ENCODE assay signal across 8 cellular contexts in genomic region chr10:116742367-116743265, GRCh38. TPM values are rescaled to one million over a fixed set of nuclear protein-coding genes. Genes with fewer than 3 reads are reported as not detected.
DNase-seq lines count a peak whose midpoint lies in the region; ATAC-seq, FAIRE-seq and TF ChIP-seq lines count a peak whose summit lies in the region.

HSPA12A (minus strand) TSS chr10:116742566; CDS start chr10:116742469, 97 bp downstream.

- peak within 1 kb of the TSS; percentile 50 for H3K4me2 ChIP-seq in OCI-LY1 (ENCODE audit: low read length)

- no peak within 1 kb of the TSS for H2AFZ ChIP-seq in OCI-LY1 (ENCODE audit: low read length)

- H3K9ac ChIP-seq in OCI-LY1 (ENCODE audit: low read length) = no peak within 1 kb of the TSS; the same call in 1 of the 2 replicates

- no peaks in the 10 kb centered on the region for H3K27me3 ChIP-seq in OCI-LY1 (ENCODE audit: insufficient read depth, low read length)

- no peaks in the 10 kb centered on the region for H3K4me1 ChIP-seq in OCI-LY1 (ENCODE audit: insufficient read depth, low read length, severe bottlenecking)

- H3F3A ChIP-seq in OCI-LY1 (ENCODE audit: insufficient read depth, low read length) = no peaks in the 10 kb centered on the region

- peaks cover 81% of the 10 kb centered on the region for H3K27me3 Mint-ChIP-seq in activated naive CD4-positive, alpha-beta T cell treated with anti-CD3 and anti-CD28 coated beads, Interleukin-2, amount 10 ng/mL, durations not matched to agents 7 days and 5 days
- peaks cover 79% of the 10 kb centered on the region for H3K27me3 Mint-ChIP-seq in nephron progenitor cell (ENCODE audit: low read depth, poor library complexity)

- ATAC-seq in GM18870 (IDR thresholded peaks at IDR 0.05; ENCODE audit: unreplicated experiment) = peak; percentile 58
- ATAC-seq in HG03095 (IDR thresholded peaks at IDR 0.05; ENCODE audit: unreplicated experiment) = peak; percentile 96

- H3K4me3 Mint-ChIP-seq in activated naive CD4-positive, alpha-beta T cell treated with anti-CD3 and anti-CD28 coated beads, Interleukin-2, amount 10 ng/mL, durations not matched to agents 7 days and 5 days = peak within 1 kb of the TSS; percentile 31
- peak within 1 kb of the TSS; percentile 74 for H3K4me3 Mint-ChIP-seq in nephron progenitor cell

- no peaks in the 10 kb centered on the region for H3K36me3 ChIP-seq in OCI-LY1 (ENCODE audit: insufficient read depth, low read length)

- CTCF ChIA-PET in activated naive CD4-positive, alpha-beta T cell treated with anti-CD3 and anti-CD28 coated beads, Interleukin-2, amount 10 ng/mL, durations not matched to agents 7 days and 5 days (lab: Charles Lee) = no interaction called here

- no peaks in the 10 kb centered on the region for H3K79me2 ChIP-seq in OCI-LY1 (ENCODE audit: insufficient read depth, low read length)

- peaks cover 4% of the 10 kb centered on the region for H3K4me1 Mint-ChIP-seq in activated naive CD4-positive, alpha-beta T cell treated with anti-CD3 and anti-CD28 coated beads, Interleukin-2, amount 10 ng/mL, durations not matched to agents 7 days and 5 days
- peaks cover 13% of the 10 kb centered on the region for H3K4me1 Mint-ChIP-seq in nephron progenitor cell

- no peak for TF ChIP-seq CTCF in AG10803 (conservative IDR thresholded peaks at IDR 0.05; ENCODE audit: low read length)
- no peak for TF ChIP-seq CTCF in OCI-LY1 (IDR thresholded peaks at IDR 0.05; ENCODE audit: low read length)
- TF ChIP-seq CTCF in nephron progenitor cell (IDR thresholded peaks at IDR 0.05) = no peak

- H3K27ac ChIP-seq in OCI-LY1 (ENCODE audit: low read depth, low read length, poor library complexity, severe bottlenecking) (no peak within 1 kb of the TSS), temporal lobe (ENCODE audit: low read depth, low read length) (peak within 1 kb of the TSS; percentile 44)

- H3K36me3 Mint-ChIP-seq in activated naive CD4-positive, alpha-beta T cell treated with anti-CD3 and anti-CD28 coated beads, Interleukin-2, amount 10 ng/mL, durations not matched to agents 7 days and 5 days = peaks cover 2% of the 10 kb centered on the region
- H3K36me3 Mint-ChIP-seq in nephron progenitor cell (ENCODE audit: low read depth) = no peaks in the 10 kb centered on the region

- no peak within 1 kb of the TSS for H3K27ac Mint-ChIP-seq in activated naive CD4-positive, alpha-beta T cell treated with anti-CD3 and anti-CD28 coated beads, Interleukin-2, amount 10 ng/mL, durations not matched to agents 7 days and 5 days
- no peak within 1 kb of the TSS for H3K27ac Mint-ChIP-seq in nephron progenitor cell

- H3K4me3 ChIP-seq in AG10803 (ENCODE audit: low read length) (peak within 1 kb of the TSS; percentile 73), OCI-LY1 (ENCODE audit: low read depth, low read length, poor library complexity, severe bottlenecking) (peak within 1 kb of the TSS; percentile 54)

- H3K9me3 Mint-ChIP-seq in activated naive CD4-positive, alpha-beta T cell treated with anti-CD3 and anti-CD28 coated beads, Interleukin-2, amount 10 ng/mL, durations not matched to agents 7 days and 5 days = no peaks in the 10 kb centered on the region
- no peaks in the 10 kb centered on the region for H3K9me3 Mint-ChIP-seq in nephron progenitor cell

- H3K9me3 ChIP-seq in OCI-LY1 (ENCODE audit: low read length) = no peaks in the 10 kb centered on the region

- DNase-seq in AG10803 (ENCODE audit: low read depth) = peak; percentile 78
- DNase-seq in activated naive CD4-positive, alpha-beta T cell treated with anti-CD3 and anti-CD28 coated beads, Interleukin-2, amount 10 ng/mL, durations not matched to agents 7 days and 5 days = peak; percentile 56
- peak; percentile 90 to 93 for DNase-seq in frontal cortex (ENCODE audit: low spot score in 2 of 2)
- peak; percentile 87 for DNase-seq in nephron progenitor cell

- no peaks in the 10 kb centered on the region for H3K9me2 ChIP-seq in OCI-LY1 (ENCODE audit: low read depth, low read length)

- no peak for FAIRE-seq in frontal cortex (lab: Jason Lieb, UNC)

- H4K20me1 ChIP-seq in OCI-LY1 (ENCODE audit: insufficient read depth, low read length) = no peaks in the 10 kb centered on the region

RNA-seq across cellular contexts. Expression of gene HSPA12A, which starts in this region (rescaled TPM):
- total RNA-seq in frontal cortex (33.0 TPM), temporal lobe (38.8 TPM)
